8 cellular contexts compared by ENCODE assay signal in genomic region chr17:34979650-34980352, GRCh38. TPM values are rescaled to one million over a fixed set of nuclear protein-coding genes. Genes with fewer than 3 reads are reported as not detected.
DNase-seq lines count a peak whose midpoint lies in the region; ATAC-seq lines count a peak whose summit lies in the region.

No MANE protein-coding gene starts in this region.

- DNase-seq in activated naive CD4-positive, alpha-beta T cell treated with anti-CD3 and anti-CD28 coated beads for 36 hours: no peak
- DNase-seq in activated naive CD4-positive, alpha-beta T cell treated with anti-CD3 and anti-CD28 coated beads, Interleukin-2, amount 50 U/mL, for 16 hours: no peak
- no peak for DNase-seq in activated CD8-positive, alpha-beta T cell treated with anti-CD3 and anti-CD28 coated beads, Interleukin-2, amount 10 ng/mL, durations not matched to agents 7 days and 5 days
- DNase-seq in superior temporal gyrus (ENCODE audit: extremely low spot score): peak; percentile 41
- no peak for DNase-seq in left colon
- no peak for DNase-seq in AML-193 (lab: John Stamatoyannopoulos, UW)

- H3K27me3 Mint-ChIP-seq in activated naive CD4-positive, alpha-beta T cell treated with anti-CD3 and anti-CD28 coated beads for 36 hours (ENCODE audit: low read depth): no peaks in the 10 kb centered on the region
- H3K27me3 Mint-ChIP-seq in activated CD8-positive, alpha-beta T cell treated with anti-CD3 and anti-CD28 coated beads, Interleukin-2, amount 10 ng/mL, durations not matched to agents 7 days and 5 days (ENCODE audit: low read depth): no peaks in the 10 kb centered on the region

- CTCF ChIA-PET in activated naive CD4-positive, alpha-beta T cell treated with anti-CD3 and anti-CD28 coated beads for 36 hours (lab: Charles Lee): interaction anchor here (0.6 to 1.4 kb wide), 3 partner anchors 16 to 133 kb away, joined by 3 to 6 read pairs (median 5); no protein-coding TSS in a partner anchor
- CTCF ChIA-PET in activated CD8-positive, alpha-beta T cell treated with anti-CD3 and anti-CD28 coated beads, Interleukin-2, amount 10 ng/mL, durations not matched to agents 7 days and 5 days (lab: Charles Lee): interaction anchor here (0.6 to 5.5 kb wide), 7 partner anchors 13 to 779 kb away, joined by 3 to 30 read pairs (median 5); partner anchors contain the start of genes RAD51D and RFFL

- H3K36me3 Mint-ChIP-seq in activated naive CD4-positive, alpha-beta T cell treated with anti-CD3 and anti-CD28 coated beads for 36 hours (ENCODE audit: low read depth): peaks cover 7% of the 10 kb centered on the region
- H3K36me3 Mint-ChIP-seq in activated CD8-positive, alpha-beta T cell treated with anti-CD3 and anti-CD28 coated beads, Interleukin-2, amount 10 ng/mL, durations not matched to agents 7 days and 5 days (ENCODE audit: low read depth): peaks cover 11% of the 10 kb centered on the region

- peak overlapping the region; percentile 88 for H3K4me3 ChIP-seq in iPS-18c (ENCODE audit: insufficient read depth, low read depth, low read length)

- no peaks in the 10 kb centered on the region for H3K9me3 Mint-ChIP-seq in activated naive CD4-positive, alpha-beta T cell treated with anti-CD3 and anti-CD28 coated beads for 36 hours
- no peaks in the 10 kb centered on the region for H3K9me3 Mint-ChIP-seq in activated CD8-positive, alpha-beta T cell treated with anti-CD3 and anti-CD28 coated beads, Interleukin-2, amount 10 ng/mL, durations not matched to agents 7 days and 5 days (ENCODE audit: insufficient read depth)

- peaks cover 40% of the 10 kb centered on the region for H3K4me1 Mint-ChIP-seq in activated naive CD4-positive, alpha-beta T cell treated with anti-CD3 and anti-CD28 coated beads for 36 hours (ENCODE audit: low read depth)
- H3K4me1 Mint-ChIP-seq in activated CD8-positive, alpha-beta T cell treated with anti-CD3 and anti-CD28 coated beads, Interleukin-2, amount 10 ng/mL, durations not matched to agents 7 days and 5 days (ENCODE audit: low read depth): peaks cover 39% of the 10 kb centered on the region

- H3K27ac Mint-ChIP-seq in activated naive CD4-positive, alpha-beta T cell treated with anti-CD3 and anti-CD28 coated beads for 36 hours: peak overlapping the region; percentile 97
- peak overlapping the region; percentile 97 for H3K27ac Mint-ChIP-seq in activated CD8-positive, alpha-beta T cell treated with anti-CD3 and anti-CD28 coated beads, Interleukin-2, amount 10 ng/mL, durations not matched to agents 7 days and 5 days

- POLR2A ChIA-PET in activated CD8-positive, alpha-beta T cell treated with anti-CD3 and anti-CD28 coated beads, Interleukin-2, amount 10 ng/mL, durations not matched to agents 7 days and 5 days (lab: Charles Lee): interaction anchor here (1.0 to 3.4 kb wide), 3 partner anchors 19 to 43 kb away, joined by 4 to 23 read pairs (median 13); partner anchors contain the start of genes CCT6B and ZNF830

- intact Hi-C loops in activated naive CD4-positive, alpha-beta T cell treated with anti-CD3 and anti-CD28 coated beads for 36 hours (cut with micrococcal nuclease): loop anchor here (1.0 to 10.0 kb wide), 7 partner anchors 18 to 555 kb away; partner anchors contain the start of genes CCT6B and ZNF830
- intact Hi-C loops in left colon (cut with DNase I, micrococcal nuclease): no loop called here

- peak overlapping the region; percentile 95 for H3K4me3 Mint-ChIP-seq in activated naive CD4-positive, alpha-beta T cell treated with anti-CD3 and anti-CD28 coated beads for 36 hours
- H3K4me3 Mint-ChIP-seq in activated CD8-positive, alpha-beta T cell treated with anti-CD3 and anti-CD28 coated beads, Interleukin-2, amount 10 ng/mL, durations not matched to agents 7 days and 5 days: peak overlapping the region; percentile 91

- H3K9me3 ChIP-seq in iPS-18c (ENCODE audit: control insufficient read depth, insufficient read depth, low read length): no peaks in the 10 kb centered on the region

- ATAC-seq in activated CD8-positive, alpha-beta T cell treated with anti-CD3 and anti-CD28 coated beads, Interleukin-2, amount 10 ng/mL, durations not matched to agents 7 days and 5 days: no peak
- ATAC-seq in left colon (no peak), HG02763 (IDR thresholded peaks at IDR 0.05; ENCODE audit: unreplicated experiment) (no peak)

RNA-seq across cellular contexts. Expression of gene LIG3, which starts 0.5 kb away (rescaled TPM):
- total RNA-seq in activated naive CD4-positive, alpha-beta T cell treated with anti-CD3 and anti-CD28 coated beads for 36 hours: 10 to 100 TPM; 47.3 to 47.5 TPM
- 10 to 100 TPM; 38.7 to 42.2 TPM for total RNA-seq in activated CD8-positive, alpha-beta T cell treated with anti-CD3 and anti-CD28 coated beads, Interleukin-2, amount 10 ng/mL, durations not matched to agents 7 days and 5 days
- 10 to 100 TPM; 30.2 to 42.5 TPM for total RNA-seq in left colon

RNA-seq across cellular contexts. Expression of gene ZNF830, which starts 18.5 kb away (rescaled TPM):
- 10 to 100 TPM; 17.6 to 18.7 TPM for total RNA-seq in activated naive CD4-positive, alpha-beta T cell treated with anti-CD3 and anti-CD28 coated beads for 36 hours
- total RNA-seq in activated CD8-positive, alpha-beta T cell treated with anti-CD3 and anti-CD28 coated beads, Interleukin-2, amount 10 ng/mL, durations not matched to agents 7 days and 5 days: 10 to 100 TPM; 22.1 to 24.1 TPM
- total RNA-seq in left colon: 10 to 100 TPM; 14.4 to 15.1 TPM

RNA-seq across cellular contexts. Expression of gene CCT6B, which starts 18.5 kb away (rescaled TPM):
- total RNA-seq in activated naive CD4-positive, alpha-beta T cell treated with anti-CD3 and anti-CD28 coated beads for 36 hours: 1 to 10 TPM in 1 of 2 experiments, under 1 TPM in 1; 0.69 to 1.5 TPM
- total RNA-seq in activated CD8-positive, alpha-beta T cell treated with anti-CD3 and anti-CD28 coated beads, Interleukin-2, amount 10 ng/mL, durations not matched to agents 7 days and 5 days: 1 to 10 TPM in 1 of 2 experiments, under 1 TPM in 1; 0.83 to 1.1 TPM
- total RNA-seq in left colon: 1 to 10 TPM in 1 of 2 donors, under 1 TPM in 1; 0.89 to 1.8 TPM
